In the genomic region with DNA sequence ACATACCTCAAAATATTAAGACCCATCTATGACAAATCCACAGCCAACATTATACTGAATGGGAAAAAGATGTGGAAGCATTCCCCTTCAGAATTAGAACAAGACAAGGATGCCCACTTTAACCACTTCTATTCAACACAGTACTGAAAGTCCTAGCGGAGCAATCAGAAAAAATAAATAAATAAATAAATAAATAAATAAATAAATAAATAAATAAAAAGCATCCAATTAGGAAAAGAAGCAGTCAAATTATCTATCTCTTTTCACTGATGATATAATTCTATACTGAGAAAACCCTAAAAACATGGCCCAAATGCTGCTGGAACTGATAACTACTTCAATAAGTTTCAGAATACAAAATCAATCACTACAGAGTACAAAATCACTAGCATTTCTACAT, we compare ENCODE assay signal across 34 cellular contexts.
"Had no signal": no experiment of that assay in that cellular context is flagged by ENCODE, and none has a peak within 500 bp of the region (broad histone marks: within the 10 kb centered on the region; RNA-seq: fewer than 3 reads in every experiment).

No MANE protein-coding gene starts in this region.

- H3K36me3 ChIP-seq: MG63 had no signal

- H3K4me3 ChIP-seq: MG63 had no signal

- H3K9me3 ChIP-seq: MG63 had no signal

- DNase-seq: Karpas-422, Kasumi-1, MG63, MM.1S, MV-4-11, NCI-H1048, NCI-H1092, NCI-H1092 treated with DMSO at 0.1 percent for 48 hours, NCI-H1105, NCI-H1105 treated with DMSO at 0.1 percent for 48 hours, NCI-H1417, NCI-H1417 treated with DMSO at 0.1 percent for 48 hours, NCI-H1436, NCI-H1436 treated with DMSO at 0.1 percent for 48 hours, NCI-H146, NCI-H1694, NCI-H1694 treated with DMSO at 0.1 percent for 48 hours, NCI-H187, NCI-H187 treated with DMSO at 0.1 percent for 48 hours, NCI-H1930, NCI-H2029, NCI-H2029 treated with DMSO at 0.1 percent for 48 hours, NCI-H2081, NCI-H2081 treated with DMSO at 0.1 percent for 48 hours, NCI-H2107, NCI-H2171, NCI-H2171 treated with DMSO at 0.1 percent for 48 hours, NCI-H2227 treated with DMSO at 0.1 percent for 48 hours, NCI-H226, NCI-H345, NCI-H446, NCI-H446 treated with DMSO at 0.1 percent for 48 hours, NCI-H510A, NCI-H510A treated with DMSO at 0.1 percent for 48 hours had no signal

- H3K27me3 ChIP-seq: MG63 had no signal
